Comparison of ENCODE assay signal across 8 cellular contexts in the genomic region with DNA sequence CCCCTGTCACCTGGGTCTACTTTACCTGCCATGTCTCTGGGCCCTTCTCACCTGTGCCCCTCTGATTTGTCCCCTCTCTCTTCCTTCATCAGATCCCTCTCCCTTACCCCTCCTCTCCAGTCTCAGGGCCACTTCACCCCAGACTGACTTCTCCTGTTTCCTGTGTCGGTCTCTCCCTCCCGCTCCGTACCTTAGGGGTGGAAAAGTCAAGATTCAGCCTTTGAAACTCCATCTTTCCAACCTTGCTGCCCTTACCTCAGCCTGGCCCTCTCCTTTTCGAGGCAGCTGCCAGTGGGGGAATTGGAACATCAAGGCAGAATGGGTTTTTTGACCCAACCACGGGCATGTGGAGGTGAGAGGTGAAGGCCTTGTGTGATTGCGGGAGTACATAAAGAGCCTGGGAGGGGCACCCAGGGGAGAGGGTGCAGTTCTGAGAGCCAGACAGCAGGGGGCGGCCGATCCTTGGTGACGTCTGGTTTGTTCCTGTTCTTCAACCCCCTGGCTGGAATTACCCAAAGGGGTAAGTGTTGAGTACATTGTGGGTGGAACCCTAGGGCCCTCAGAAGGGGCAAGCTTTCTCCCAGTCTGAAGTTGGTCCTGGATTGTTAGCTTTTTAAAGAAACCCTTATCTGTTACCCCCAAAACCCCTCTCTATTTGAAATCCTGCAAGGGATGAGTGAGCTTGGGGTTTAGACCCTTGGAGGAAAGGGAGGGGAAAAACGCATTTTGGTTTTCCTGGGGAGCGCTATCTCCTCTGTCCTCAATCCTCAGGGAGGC. TPM values are rescaled to one million over a fixed set of nuclear protein-coding genes. Genes with fewer than 3 reads are reported as not detected.
DNase-seq lines count a peak whose midpoint lies in the region; ATAC-seq and TF ChIP-seq lines count a peak whose summit lies in the region.

No MANE protein-coding gene starts in this region.

- DNase-seq in AML-193 (lab: John Stamatoyannopoulos, UW) (peak; percentile 61 to 71), NB4 (ENCODE audit: low read depth) (peak; percentile 79), T-helper 2 cell (peak; percentile 41 to 64 (median 56)), amniotic epithelial cell (ENCODE audit: low read depth) (peak; percentile 60), left ventricle myocardium superior (peak; percentile 76), gastrocnemius medialis (peak; percentile 23 to 54)

- H3K9me3 ChIP-seq in gastrocnemius medialis = no peaks in the 10 kb centered on the region

- TF ChIP-seq CTCF in NB4 (IDR thresholded peaks at IDR 0.05; ENCODE audit: low read depth, low read length) = peak; percentile 78
- peak; percentile 63 to 86 (median 77) for TF ChIP-seq CTCF in gastrocnemius medialis (IDR thresholded peaks at IDR 0.05 in 4 of 5, conservative IDR thresholded peaks at IDR 0.05 in 1 of 5)

- peaks cover 0 to 10% (median 0%) of the 10 kb centered on the region in 3 donors for H3K27me3 ChIP-seq in gastrocnemius medialis

- in situ Hi-C loops in gastrocnemius medialis (cut with MboI; ENCODE audit: low sequenced_read_pairs in 4 of 4) = loop anchor here in 1 of 4 donors (10.0 kb wide), 1 partner anchor 47 kb away; no protein-coding TSS in a partner anchor

- H3K27ac ChIP-seq in gastrocnemius medialis = no peak overlapping the region

- intact Hi-C loops in left ventricle myocardium superior (cut with micrococcal nuclease) = no loop called here
- intact Hi-C loops in gastrocnemius medialis (cut with DNase I; ENCODE audit: low total_unique reads) = loop anchor here (1.0 kb wide), 1 partner anchor 51 kb away; no protein-coding TSS in a partner anchor

- ATAC-seq in GM19372 (IDR thresholded peaks at IDR 0.05; ENCODE audit: low read depth, unreplicated experiment) (peak; percentile 70), left ventricle myocardium superior (peak; percentile 85), gastrocnemius medialis (peak; percentile 56 to 62), HG03457 (IDR thresholded peaks at IDR 0.05; ENCODE audit: unreplicated experiment) (no peak)

- TF ChIP-seq POLR2A in NB4 (IDR thresholded peaks at IDR 0.05; ENCODE audit: extremely low read depth, insufficient read length) = no peak
- TF ChIP-seq POLR2A in gastrocnemius medialis (IDR thresholded peaks at IDR 0.05) = no peak

- no peak overlapping the region for H3K4me3 ChIP-seq in NB4 (ENCODE audit: low read depth, low read length)
- H3K4me3 ChIP-seq in gastrocnemius medialis = no peak overlapping the region

- no peaks in the 10 kb centered on the region for H3K4me1 ChIP-seq in gastrocnemius medialis

- no peaks in the 10 kb centered on the region for H3K36me3 ChIP-seq in gastrocnemius medialis

RNA-seq across cellular contexts. Expression of a gene that starts 12.3 kb away (rescaled TPM):
- total RNA-seq in left ventricle myocardium superior (not detected), gastrocnemius medialis (not detected)
